Comparison of ENCODE assay signal across 1 cellular context in genomic region chr4:71184195-71184781, GRCh38.
TF ChIP-seq lines count a peak whose summit lies in the region.

No MANE protein-coding gene starts in this region.

TF ChIP-seq in HEK293, 187 proteins besides CTCF, POLR2A, EP300 and RAD21 (continued from another document):
- TF ChIP-seq ZNF558 (tag by site-specific recombination; IDR thresholded peaks at IDR 0.05), result no peak
- TF ChIP-seq ZNF692 (tag by site-specific recombination; IDR thresholded peaks at IDR 0.05), result no peak
- peak; percentile 23; the same call in 1 of the 2 replicates for TF ChIP-seq ZBTB21 (tag by site-specific recombination; IDR thresholded peaks at IDR 0.05)
- TF ChIP-seq ZNF148 (tag by site-specific recombination; IDR thresholded peaks at IDR 0.05; ENCODE audit: borderline replicate concordance), result no peak
- no peak for TF ChIP-seq ZNF580 (tag by site-specific recombination; IDR thresholded peaks at IDR 0.05)
- TF ChIP-seq ZNF791 (tag by site-specific recombination; IDR thresholded peaks at IDR 0.05), result no peak
- no peak for TF ChIP-seq ZNF623 (tag by site-specific recombination; IDR thresholded peaks at IDR 0.05)
- TF ChIP-seq ZBTB48 (tag by site-specific recombination; IDR thresholded peaks at IDR 0.05), result no peak
- TF ChIP-seq ZNF626 (tag by site-specific recombination; IDR thresholded peaks at IDR 0.05), result no peak
- no peak for TF ChIP-seq ZNF639 (tag by site-specific recombination; IDR thresholded peaks at IDR 0.05)
- no peak for TF ChIP-seq ZNF837 (tag by site-specific recombination; IDR thresholded peaks at IDR 0.05)
TF ChIP-seq in HEK293: peak in this region for 8.
